Comparison of ENCODE assay signal across 8 cellular contexts in the genomic region with DNA sequence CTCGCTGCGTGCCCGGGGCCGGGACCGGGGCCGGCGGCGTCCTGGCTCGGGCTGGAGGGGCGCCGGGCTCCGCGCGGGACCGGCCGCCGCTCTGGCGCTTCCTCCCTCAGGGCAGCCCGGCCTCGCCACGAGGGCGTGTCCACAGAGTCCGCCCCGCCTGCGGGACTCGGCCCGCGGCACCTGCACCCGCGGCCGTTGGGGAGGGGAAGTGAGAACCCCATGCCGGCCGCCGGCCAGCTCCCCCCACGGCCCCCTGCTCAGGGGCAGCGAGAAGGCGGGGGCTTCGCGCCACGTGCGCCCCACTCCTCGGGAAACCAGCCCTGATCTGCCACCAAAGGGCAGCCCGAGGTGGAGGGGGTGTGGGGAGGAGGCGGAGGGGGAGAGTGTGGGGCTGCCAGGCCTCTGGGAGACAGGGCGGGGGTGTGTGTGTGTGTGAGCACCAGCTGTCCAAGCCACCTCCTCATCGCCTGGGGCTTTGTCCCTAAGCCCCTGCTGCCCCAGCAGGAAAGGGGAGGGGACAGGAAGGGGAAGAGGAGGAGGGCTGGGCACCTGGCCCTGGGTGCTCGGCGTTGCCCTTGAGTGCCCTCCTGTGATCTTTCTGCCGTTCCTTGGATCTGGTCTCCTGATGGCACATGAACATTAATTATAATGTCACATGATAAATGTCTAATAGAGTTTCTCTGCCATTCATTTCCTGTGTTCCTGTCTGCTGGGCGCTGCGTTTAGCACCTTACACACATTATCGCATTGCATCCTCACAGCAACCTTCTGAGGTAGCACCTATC. TPM values are rescaled to one million over a fixed set of nuclear protein-coding genes. Genes with fewer than 3 reads are reported as not detected.
DNase-seq lines count a peak whose midpoint lies in the region; ATAC-seq and TF ChIP-seq lines count a peak whose summit lies in the region.

A gene with protein sequence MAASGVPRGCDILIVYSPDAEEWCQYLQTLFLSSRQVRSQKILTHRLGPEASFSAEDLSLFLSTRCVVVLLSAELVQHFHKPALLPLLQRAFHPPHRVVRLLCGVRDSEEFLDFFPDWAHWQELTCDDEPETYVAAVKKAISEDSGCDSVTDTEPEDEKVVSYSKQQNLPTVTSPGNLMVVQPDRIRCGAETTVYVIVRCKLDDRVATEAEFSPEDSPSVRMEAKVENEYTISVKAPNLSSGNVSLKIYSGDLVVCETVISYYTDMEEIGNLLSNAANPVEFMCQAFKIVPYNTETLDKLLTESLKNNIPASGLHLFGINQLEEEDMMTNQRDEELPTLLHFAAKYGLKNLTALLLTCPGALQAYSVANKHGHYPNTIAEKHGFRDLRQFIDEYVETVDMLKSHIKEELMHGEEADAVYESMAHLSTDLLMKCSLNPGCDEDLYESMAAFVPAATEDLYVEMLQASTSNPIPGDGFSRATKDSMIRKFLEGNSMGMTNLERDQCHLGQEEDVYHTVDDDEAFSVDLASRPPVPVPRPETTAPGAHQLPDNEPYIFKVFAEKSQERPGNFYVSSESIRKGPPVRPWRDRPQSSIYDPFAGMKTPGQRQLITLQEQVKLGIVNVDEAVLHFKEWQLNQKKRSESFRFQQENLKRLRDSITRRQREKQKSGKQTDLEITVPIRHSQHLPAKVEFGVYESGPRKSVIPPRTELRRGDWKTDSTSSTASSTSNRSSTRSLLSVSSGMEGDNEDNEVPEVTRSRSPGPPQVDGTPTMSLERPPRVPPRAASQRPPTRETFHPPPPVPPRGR (minus strand): TSS at position 93 of the 785 bp plus-strand sequence. CDS start 120 bp downstream, outside the sequence.

- H3K4me1 Mint-ChIP-seq in activated CD8-positive, alpha-beta T cell treated with anti-CD3 and anti-CD28 coated beads for 36 hours (ENCODE audit: low read depth): peaks cover 24% of the 10 kb centered on the region
- H3K4me1 Mint-ChIP-seq in natural killer cell treated with Interleukin-12 subunit alpha and Interleukin-12 subunit beta and Interleukin-15 and Interleukin-18, amount 100 ng/mL, for 72 hours (ENCODE audit: low read depth in 2 of 2): peaks cover 46 to 56% of the 10 kb centered on the region in 2 donors

- H3K27me3 Mint-ChIP-seq in activated CD8-positive, alpha-beta T cell treated with anti-CD3 and anti-CD28 coated beads for 36 hours: no peaks in the 10 kb centered on the region
- H3K27me3 Mint-ChIP-seq in natural killer cell treated with Interleukin-12 subunit alpha and Interleukin-12 subunit beta and Interleukin-15 and Interleukin-18, amount 100 ng/mL, for 72 hours: no peaks in the 10 kb centered on the region

- intact Hi-C loops in activated CD8-positive, alpha-beta T cell treated with anti-CD3 and anti-CD28 coated beads for 36 hours (cut with micrococcal nuclease): no loop called here

- H3K4me3 ChIP-seq in stomach smooth muscle (ENCODE audit: low read length in 2 of 2): peak within 1 kb of the TSS; percentile 63 to 69

- POLR2A ChIA-PET in activated CD8-positive, alpha-beta T cell treated with anti-CD3 and anti-CD28 coated beads for 36 hours (lab: Charles Lee): interaction anchor here (1.2 kb wide), 1 partner anchor 80 kb away, joined by 3 read pairs; no protein-coding TSS in a partner anchor

- H3K4me1 ChIP-seq in stomach smooth muscle (ENCODE audit: control insufficient read depth, insufficient read depth, low read length): peaks cover 4% of the 10 kb centered on the region

- CTCF ChIA-PET in activated CD8-positive, alpha-beta T cell treated with anti-CD3 and anti-CD28 coated beads for 36 hours (lab: Charles Lee): interaction anchor here (0.8 to 1.5 kb wide), 2 partner anchors 80 to 155 kb away, joined by 4 read pairs; no protein-coding TSS in a partner anchor

- peaks cover 16 to 22% of the 10 kb centered on the region in 2 donors for H3K27me3 ChIP-seq in stomach smooth muscle (ENCODE audit: control insufficient read depth in 1 of 2, insufficient read depth in 2 of 2, low read length in 2 of 2)

- H3K9me3 ChIP-seq in stomach smooth muscle (ENCODE audit: control insufficient read depth in 2 of 2, low read length in 2 of 2): no peaks in the 10 kb centered on the region

- TF ChIP-seq POLR2A in erythroblast (IDR thresholded peaks at IDR 0.05; ENCODE audit: low read length): peak; percentile 49

- TF ChIP-seq CTCF in activated CD8-positive, alpha-beta T cell treated with anti-CD3 and anti-CD28 coated beads for 36 hours (IDR thresholded peaks at IDR 0.05): no peak

- peak; percentile 49 for ATAC-seq in GM18517 (IDR thresholded peaks at IDR 0.05; ENCODE audit: unreplicated experiment)
- peak; percentile 63 for ATAC-seq in HG03045 (IDR thresholded peaks at IDR 0.05; ENCODE audit: unreplicated experiment)
- ATAC-seq in activated CD8-positive, alpha-beta T cell treated with anti-CD3 and anti-CD28 coated beads for 36 hours: peak; percentile 69
- peak; percentile 87 to 88 for ATAC-seq in natural killer cell treated with Interleukin-12 subunit alpha and Interleukin-12 subunit beta and Interleukin-15 and Interleukin-18, amount 100 ng/mL, for 72 hours

- DNase-seq in A172 (ENCODE audit: low spot score): peak; percentile 59
- DNase-seq in NCI-H2227 treated with DMSO at 0.1 percent for 48 hours (lab: John Stamatoyannopoulos, UW): peak; percentile 30
- DNase-seq in activated CD8-positive, alpha-beta T cell treated with anti-CD3 and anti-CD28 coated beads for 36 hours: peak; percentile 51
- DNase-seq in erythroblast (lab: John Stamatoyannopoulos, UW): peak; percentile 68 to 74
- peak; percentile 84 for DNase-seq in natural killer cell treated with Interleukin-12 subunit alpha and Interleukin-12 subunit beta and Interleukin-15 and Interleukin-18, amount 100 ng/mL, for 72 hours (ENCODE audit: low spot score)

- H3K9ac ChIP-seq in stomach smooth muscle (ENCODE audit: low read length in 2 of 2): peak within 1 kb of the TSS; percentile 13 to 38

- peak within 1 kb of the TSS; percentile 87 for H3K27ac Mint-ChIP-seq in activated CD8-positive, alpha-beta T cell treated with anti-CD3 and anti-CD28 coated beads for 36 hours
- H3K27ac Mint-ChIP-seq in natural killer cell treated with Interleukin-12 subunit alpha and Interleukin-12 subunit beta and Interleukin-15 and Interleukin-18, amount 100 ng/mL, for 72 hours: peak within 1 kb of the TSS; percentile 92 to 97

- no peaks in the 10 kb centered on the region for H3K9me3 Mint-ChIP-seq in activated CD8-positive, alpha-beta T cell treated with anti-CD3 and anti-CD28 coated beads for 36 hours
- H3K9me3 Mint-ChIP-seq in natural killer cell treated with Interleukin-12 subunit alpha and Interleukin-12 subunit beta and Interleukin-15 and Interleukin-18, amount 100 ng/mL, for 72 hours: no peaks in the 10 kb centered on the region

- H3K27ac ChIP-seq in stomach smooth muscle (ENCODE audit: low read length): no peak within 1 kb of the TSS

- H3K36me3 Mint-ChIP-seq in activated CD8-positive, alpha-beta T cell treated with anti-CD3 and anti-CD28 coated beads for 36 hours (ENCODE audit: low read depth): no peaks in the 10 kb centered on the region
- H3K36me3 Mint-ChIP-seq in natural killer cell treated with Interleukin-12 subunit alpha and Interleukin-12 subunit beta and Interleukin-15 and Interleukin-18, amount 100 ng/mL, for 72 hours: peaks cover 28% of the 10 kb centered on the region

- peak within 1 kb of the TSS; percentile 81 for H3K4me3 Mint-ChIP-seq in activated CD8-positive, alpha-beta T cell treated with anti-CD3 and anti-CD28 coated beads for 36 hours
- peak within 1 kb of the TSS; percentile 100 for H3K4me3 Mint-ChIP-seq in natural killer cell treated with Interleukin-12 subunit alpha and Interleukin-12 subunit beta and Interleukin-15 and Interleukin-18, amount 100 ng/mL, for 72 hours

- H3K36me3 ChIP-seq in stomach smooth muscle (ENCODE audit: control insufficient read depth in 2 of 2, insufficient read depth in 2 of 2, low read length in 2 of 2): no peaks in the 10 kb centered on the region

RNA-seq across cellular contexts. Expression of the gene that starts here (rescaled TPM):
- 12.1 and 17.2 TPM in 2 replicates for total RNA-seq in A172 (2014; rRNA removed; shearing (Covaris generic))
- total RNA-seq in activated CD8-positive, alpha-beta T cell treated with anti-CD3 and anti-CD28 coated beads for 36 hours: 1 to 10 TPM; 4.1 to 4.7 TPM
- total RNA-seq in natural killer cell treated with Interleukin-12 subunit alpha and Interleukin-12 subunit beta and Interleukin-15 and Interleukin-18, amount 100 ng/mL, for 72 hours: 100 to 1,000 TPM; 147 to 383 TPM

Comparison
In these comparisons a context has a peak if more than half of its experiments do, and no peak if none do; other contexts are left out.
1. DNase-seq: peak in every context shown above with its lines; median percentile 84 in natural killer cell treated with Interleukin-12 subunit alpha and Interleukin-12 subunit beta and Interleukin-15 and Interleukin-18, amount 100 ng/mL, for 72 hours; 71 in erythroblast; 59 in A172; 51 in activated CD8-positive, alpha-beta T cell treated with anti-CD3 and anti-CD28 coated beads for 36 hours; 30 in NCI-H2227 treated with DMSO at 0.1 percent for 48 hours.